Comparison of ENCODE assay signal across 1 cellular context in the genomic region with DNA sequence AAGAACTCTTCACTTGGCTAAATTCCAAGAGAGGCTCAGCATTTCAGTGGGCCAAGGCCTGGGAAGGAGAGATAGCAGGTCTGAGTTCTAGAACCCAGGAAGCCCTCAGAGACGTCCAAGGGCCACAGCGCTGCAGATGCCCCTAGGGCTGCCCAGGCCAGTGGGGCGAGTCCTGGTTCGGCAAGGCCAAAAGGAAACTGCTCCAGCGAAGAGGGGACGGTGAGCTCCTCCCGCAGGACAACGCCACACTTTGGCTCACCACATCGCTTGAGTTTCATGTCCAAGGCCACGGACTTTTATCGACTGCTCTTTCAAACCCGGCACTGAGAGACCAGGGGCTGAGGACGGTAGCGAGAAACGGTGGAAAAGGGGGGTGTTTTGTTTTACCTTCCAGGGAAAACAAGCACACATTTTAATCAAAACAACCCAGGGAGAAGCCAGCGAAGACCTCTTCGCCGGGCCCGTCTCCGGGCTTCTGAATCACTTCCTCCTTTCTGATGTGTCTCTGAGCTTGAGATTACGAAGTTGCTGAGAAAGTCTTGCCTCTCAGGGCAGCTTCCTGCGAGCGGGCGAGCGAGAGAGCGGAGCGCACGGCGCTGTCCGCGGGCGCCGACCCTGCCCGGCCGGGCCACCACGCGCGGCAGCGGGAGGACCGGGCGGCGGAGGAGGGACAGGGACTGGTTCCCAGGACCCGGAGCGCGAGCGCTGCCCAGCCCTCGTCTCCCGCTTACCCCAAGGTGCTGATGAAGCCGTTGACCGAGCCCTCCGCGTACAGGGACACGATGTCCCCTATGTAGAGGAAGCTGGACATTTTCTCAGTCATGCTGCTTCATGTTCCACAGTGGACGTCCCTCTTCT.
TF ChIP-seq lines count a peak whose summit lies in the region.

No MANE protein-coding gene starts in this region.

TF ChIP-seq in K562, 482 proteins besides CTCF, POLR2A, EP300 and RAD21 (continued from another document and continues in another):
- TF ChIP-seq, protein P1, sequence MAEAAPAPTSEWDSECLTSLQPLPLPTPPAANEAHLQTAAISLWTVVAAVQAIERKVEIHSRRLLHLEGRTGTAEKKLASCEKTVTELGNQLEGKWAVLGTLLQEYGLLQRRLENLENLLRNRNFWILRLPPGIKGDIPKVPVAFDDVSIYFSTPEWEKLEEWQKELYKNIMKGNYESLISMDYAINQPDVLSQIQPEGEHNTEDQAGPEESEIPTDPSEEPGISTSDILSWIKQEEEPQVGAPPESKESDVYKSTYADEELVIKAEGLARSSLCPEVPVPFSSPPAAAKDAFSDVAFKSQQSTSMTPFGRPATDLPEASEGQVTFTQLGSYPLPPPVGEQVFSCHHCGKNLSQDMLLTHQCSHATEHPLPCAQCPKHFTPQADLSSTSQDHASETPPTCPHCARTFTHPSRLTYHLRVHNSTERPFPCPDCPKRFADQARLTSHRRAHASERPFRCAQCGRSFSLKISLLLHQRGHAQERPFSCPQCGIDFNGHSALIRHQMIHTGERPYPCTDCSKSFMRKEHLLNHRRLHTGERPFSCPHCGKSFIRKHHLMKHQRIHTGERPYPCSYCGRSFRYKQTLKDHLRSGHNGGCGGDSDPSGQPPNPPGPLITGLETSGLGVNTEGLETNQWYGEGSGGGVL (CRISPR knock-in tag; IDR thresholded peaks at IDR 0.05) = no peak
- TF ChIP-seq, protein P2, sequence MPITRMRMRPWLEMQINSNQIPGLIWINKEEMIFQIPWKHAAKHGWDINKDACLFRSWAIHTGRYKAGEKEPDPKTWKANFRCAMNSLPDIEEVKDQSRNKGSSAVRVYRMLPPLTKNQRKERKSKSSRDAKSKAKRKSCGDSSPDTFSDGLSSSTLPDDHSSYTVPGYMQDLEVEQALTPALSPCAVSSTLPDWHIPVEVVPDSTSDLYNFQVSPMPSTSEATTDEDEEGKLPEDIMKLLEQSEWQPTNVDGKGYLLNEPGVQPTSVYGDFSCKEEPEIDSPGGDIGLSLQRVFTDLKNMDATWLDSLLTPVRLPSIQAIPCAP (CRISPR knock-in tag; IDR thresholded peaks at IDR 0.05; ENCODE audit: borderline replicate concordance) = no peak
- TF ChIP-seq ZNF347 (CRISPR knock-in tag; IDR thresholded peaks at IDR 0.05; ENCODE audit: low read depth) (no peak), POLR2H (tag; IDR thresholded peaks at IDR 0.05; ENCODE audit: low read depth) (no peak), SREBF1 (IDR thresholded peaks at IDR 0.05; ENCODE audit: borderline replicate concordance, low read depth, low read length) (no peak), SIN3B (IDR thresholded peaks at IDR 0.05; ENCODE audit: low read depth) (no peak), ZNF77 (CRISPR knock-in tag; IDR thresholded peaks at IDR 0.05) (no peak), SUPT5H (IDR thresholded peaks at IDR 0.05) (no peak), TAL1 (IDR thresholded peaks at IDR 0.05) (peak; percentile 26; the same call in 1 of the 2 replicates), TRIM24 (IDR thresholded peaks at IDR 0.05) (no peak), GABPB2 (CRISPR knock-in tag; conservative IDR thresholded peaks at IDR 0.05) (no peak), E2F3 (CRISPR knock-in tag; IDR thresholded peaks at IDR 0.05) (no peak), ZNF507 (tag; conservative IDR thresholded peaks at IDR 0.05) (no peak), ZNF124 (CRISPR knock-in tag; IDR thresholded peaks at IDR 0.05) (no peak), CREBBP (IDR thresholded peaks at IDR 0.05; ENCODE audit: low read depth, low read length) (no peak), TCFL5 (CRISPR knock-in tag; conservative IDR thresholded peaks at IDR 0.05) (no peak), ZNF24 (IDR thresholded peaks at IDR 0.05) (no peak), ZNF12 (CRISPR knock-in tag; IDR thresholded peaks at IDR 0.05) (no peak), HEY1 (CRISPR knock-in tag; IDR thresholded peaks at IDR 0.05; ENCODE audit: borderline replicate concordance) (no peak), ZNF431 (CRISPR knock-in tag; IDR thresholded peaks at IDR 0.05) (no peak), SLC30A9 (CRISPR knock-in tag; IDR thresholded peaks at IDR 0.05) (no peak), NUFIP1 (IDR thresholded peaks at IDR 0.05; ENCODE audit: partially characterized antibody) (no peak), SP2 (IDR thresholded peaks at IDR 0.05; ENCODE audit: extremely low read depth, low read depth, low read length, poor library complexity, severe bottlenecking) (no peak), TCF7 (IDR thresholded peaks at IDR 0.05; ENCODE audit: borderline replicate concordance) (no peak), MCM2 (IDR thresholded peaks at IDR 0.05; ENCODE audit: low read depth) (no peak), GTF2E2 (tag; IDR thresholded peaks at IDR 0.05) (peak; percentile 86; the same call in 1 of the 2 replicates), BDP1 (IDR thresholded peaks at IDR 0.05; ENCODE audit: insufficient read depth, insufficient read length) (no peak), HDGF (IDR thresholded peaks at IDR 0.05) (no peak), BCOR (IDR thresholded peaks at IDR 0.05) (0 out of 2 replicates have a peak, but pooled peaks have one; percentile 53), NCOA6 (IDR thresholded peaks at IDR 0.05) (no peak), WHSC1 (IDR thresholded peaks at IDR 0.05; ENCODE audit: low read length) (no peak), LEF1 (IDR thresholded peaks at IDR 0.05) (no peak), BRF1 (IDR thresholded peaks at IDR 0.05; ENCODE audit: borderline replicate concordance, extremely low read depth, insufficient read length) (no peak)
- TF ChIP-seq, protein P3, sequence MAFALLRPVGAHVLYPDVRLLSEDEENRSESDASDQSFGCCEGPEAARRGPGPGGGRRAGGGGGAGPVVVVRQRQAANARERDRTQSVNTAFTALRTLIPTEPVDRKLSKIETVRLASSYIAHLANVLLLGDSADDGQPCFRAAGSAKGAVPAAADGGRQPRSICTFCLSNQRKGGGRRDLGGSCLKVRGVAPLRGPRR (CRISPR knock-in tag; IDR thresholded peaks at IDR 0.05) = no peak
- TF ChIP-seq, protein P4, sequence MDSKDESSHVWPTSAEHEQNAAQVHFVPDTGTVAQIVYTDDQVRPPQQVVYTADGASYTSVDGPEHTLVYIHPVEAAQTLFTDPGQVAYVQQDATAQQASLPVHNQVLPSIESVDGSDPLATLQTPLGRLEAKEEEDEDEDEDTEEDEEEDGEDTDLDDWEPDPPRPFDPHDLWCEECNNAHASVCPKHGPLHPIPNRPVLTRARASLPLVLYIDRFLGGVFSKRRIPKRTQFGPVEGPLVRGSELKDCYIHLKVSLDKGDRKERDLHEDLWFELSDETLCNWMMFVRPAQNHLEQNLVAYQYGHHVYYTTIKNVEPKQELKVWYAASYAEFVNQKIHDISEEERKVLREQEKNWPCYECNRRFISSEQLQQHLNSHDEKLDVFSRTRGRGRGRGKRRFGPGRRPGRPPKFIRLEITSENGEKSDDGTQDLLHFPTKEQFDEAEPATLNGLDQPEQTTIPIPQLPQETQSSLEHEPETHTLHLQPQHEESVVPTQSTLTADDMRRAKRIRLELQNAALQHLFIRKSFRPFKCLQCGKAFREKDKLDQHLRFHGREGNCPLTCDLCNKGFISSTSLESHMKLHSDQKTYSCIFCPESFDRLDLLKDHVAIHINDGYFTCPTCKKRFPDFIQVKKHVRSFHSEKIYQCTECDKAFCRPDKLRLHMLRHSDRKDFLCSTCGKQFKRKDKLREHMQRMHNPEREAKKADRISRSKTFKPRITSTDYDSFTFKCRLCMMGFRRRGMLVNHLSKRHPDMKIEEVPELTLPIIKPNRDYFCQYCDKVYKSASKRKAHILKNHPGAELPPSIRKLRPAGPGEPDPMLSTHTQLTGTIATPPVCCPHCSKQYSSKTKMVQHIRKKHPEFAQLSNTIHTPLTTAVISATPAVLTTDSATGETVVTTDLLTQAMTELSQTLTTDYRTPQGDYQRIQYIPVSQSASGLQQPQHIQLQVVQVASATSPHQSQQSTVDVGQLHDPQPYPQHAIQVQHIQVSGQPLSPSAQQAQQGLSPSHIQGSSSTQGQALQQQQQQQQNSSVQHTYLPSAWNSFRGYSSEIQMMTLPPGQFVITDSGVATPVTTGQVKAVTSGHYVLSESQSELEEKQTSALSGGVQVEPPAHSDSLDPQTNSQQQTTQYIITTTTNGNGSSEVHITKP (IDR thresholded peaks at IDR 0.05; ENCODE audit: partially characterized antibody) = no peak
- TF ChIP-seq, protein P5, sequence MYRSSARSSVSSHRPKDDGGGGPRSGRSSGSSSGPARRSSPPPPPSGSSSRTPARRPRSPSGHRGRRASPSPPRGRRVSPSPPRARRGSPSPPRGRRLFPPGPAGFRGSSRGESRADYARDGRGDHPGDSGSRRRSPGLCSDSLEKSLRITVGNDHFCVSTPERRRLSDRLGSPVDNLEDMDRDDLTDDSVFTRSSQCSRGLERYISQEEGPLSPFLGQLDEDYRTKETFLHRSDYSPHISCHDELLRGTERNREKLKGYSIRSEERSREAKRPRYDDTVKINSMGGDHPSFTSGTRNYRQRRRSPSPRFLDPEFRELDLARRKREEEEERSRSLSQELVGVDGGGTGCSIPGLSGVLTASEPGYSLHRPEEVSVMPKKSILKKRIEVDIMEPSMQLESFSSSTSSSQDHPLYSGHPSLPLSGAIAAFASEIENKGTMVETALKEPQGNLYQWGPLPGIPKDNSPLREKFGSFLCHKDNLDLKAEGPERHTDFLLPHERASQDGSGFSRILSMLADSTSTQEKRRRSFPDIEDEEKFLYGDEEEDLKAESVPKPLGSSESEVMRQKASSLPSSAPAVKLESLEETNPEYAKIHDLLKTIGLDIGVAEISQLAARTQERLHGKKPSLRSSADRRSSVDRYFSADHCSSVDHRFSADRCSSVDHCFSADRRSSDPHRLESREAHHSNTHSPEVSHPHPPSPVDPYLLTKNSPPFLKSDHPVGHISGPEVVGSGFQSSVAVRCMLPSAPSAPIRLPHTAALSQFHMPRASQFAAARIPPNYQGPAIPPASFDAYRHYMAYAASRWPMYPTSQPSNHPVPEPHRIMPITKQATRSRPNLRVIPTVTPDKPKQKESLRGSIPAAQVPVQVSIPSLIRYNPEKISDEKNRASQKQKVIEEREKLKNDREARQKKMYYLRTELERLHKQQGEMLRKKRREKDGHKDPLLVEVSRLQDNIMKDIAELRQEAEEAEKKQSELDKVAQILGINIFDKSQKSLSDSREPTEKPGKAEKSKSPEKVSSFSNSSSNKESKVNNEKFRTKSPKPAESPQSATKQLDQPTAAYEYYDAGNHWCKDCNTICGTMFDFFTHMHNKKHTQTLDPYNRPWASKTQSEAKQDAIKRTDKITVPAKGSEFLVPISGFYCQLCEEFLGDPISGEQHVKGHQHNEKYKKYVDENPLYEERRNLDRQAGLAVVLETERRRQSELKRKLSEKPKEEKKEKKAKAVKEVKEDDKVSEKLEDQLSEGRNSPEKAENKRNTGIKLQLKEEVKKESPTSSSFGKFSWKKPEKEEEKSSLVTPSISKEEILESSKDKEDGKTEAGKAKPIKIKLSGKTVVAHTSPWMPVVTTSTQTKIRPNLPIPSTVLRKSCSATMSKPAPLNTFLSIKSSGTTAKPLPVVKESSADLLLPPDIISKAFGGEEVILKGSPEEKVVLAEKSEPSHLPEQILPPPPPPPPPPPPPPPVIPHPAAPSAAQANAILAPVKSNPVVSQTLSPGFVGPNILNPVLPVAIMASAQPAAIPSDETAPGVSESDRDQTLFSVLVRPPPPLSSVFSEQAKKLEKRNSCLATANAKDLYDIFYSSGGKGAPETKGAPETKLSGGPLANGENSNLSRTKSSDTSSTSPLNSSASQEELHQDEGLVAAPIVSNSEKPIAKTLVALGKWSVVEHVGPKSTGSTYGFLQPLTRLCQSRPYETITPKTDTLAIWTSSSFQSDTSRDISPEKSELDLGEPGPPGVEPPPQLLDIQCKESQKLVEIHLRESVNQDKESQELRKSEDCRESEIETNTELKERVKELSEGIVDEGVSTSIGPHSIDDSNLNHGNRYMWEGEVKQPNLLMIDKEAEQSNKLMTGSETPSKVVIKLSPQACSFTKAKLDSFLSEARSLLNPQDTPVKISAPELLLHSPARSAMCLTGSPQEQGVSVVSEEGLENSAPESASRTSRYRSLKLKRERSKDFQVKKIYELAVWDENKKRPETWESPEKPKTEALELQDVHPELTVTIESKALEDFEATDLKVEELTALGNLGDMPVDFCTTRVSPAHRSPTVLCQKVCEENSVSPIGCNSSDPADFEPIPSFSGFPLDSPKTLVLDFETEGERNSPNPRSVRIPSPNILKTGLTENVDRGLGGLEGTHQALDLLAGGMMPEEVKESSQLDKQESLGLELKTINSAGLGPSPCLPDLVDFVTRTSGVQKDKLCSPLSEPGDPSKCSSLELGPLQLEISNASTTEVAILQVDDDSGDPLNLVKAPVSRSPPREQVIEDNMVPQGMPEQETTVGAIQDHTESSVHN (IDR thresholded peaks at IDR 0.05; ENCODE audit: borderline replicate concordance in 1 of 2, low read depth in 1 of 2) = no peak
- TF ChIP-seq, protein P6, sequence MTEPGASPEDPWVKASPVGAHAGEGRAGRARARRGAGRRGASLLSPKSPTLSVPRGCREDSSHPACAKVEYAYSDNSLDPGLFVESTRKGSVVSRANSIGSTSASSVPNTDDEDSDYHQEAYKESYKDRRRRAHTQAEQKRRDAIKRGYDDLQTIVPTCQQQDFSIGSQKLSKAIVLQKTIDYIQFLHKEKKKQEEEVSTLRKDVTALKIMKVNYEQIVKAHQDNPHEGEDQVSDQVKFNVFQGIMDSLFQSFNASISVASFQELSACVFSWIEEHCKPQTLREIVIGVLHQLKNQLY (CRISPR knock-in tag; conservative IDR thresholded peaks at IDR 0.05) = no peak
- TF ChIP-seq, protein P7, sequence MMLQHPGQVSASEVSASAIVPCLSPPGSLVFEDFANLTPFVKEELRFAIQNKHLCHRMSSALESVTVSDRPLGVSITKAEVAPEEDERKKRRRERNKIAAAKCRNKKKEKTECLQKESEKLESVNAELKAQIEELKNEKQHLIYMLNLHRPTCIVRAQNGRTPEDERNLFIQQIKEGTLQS (IDR thresholded peaks at IDR 0.05) = no peak
- TF ChIP-seq, protein P7 (CRISPR knock-in tag; conservative IDR thresholded peaks at IDR 0.05) = no peak
- TF ChIP-seq, protein P8, sequence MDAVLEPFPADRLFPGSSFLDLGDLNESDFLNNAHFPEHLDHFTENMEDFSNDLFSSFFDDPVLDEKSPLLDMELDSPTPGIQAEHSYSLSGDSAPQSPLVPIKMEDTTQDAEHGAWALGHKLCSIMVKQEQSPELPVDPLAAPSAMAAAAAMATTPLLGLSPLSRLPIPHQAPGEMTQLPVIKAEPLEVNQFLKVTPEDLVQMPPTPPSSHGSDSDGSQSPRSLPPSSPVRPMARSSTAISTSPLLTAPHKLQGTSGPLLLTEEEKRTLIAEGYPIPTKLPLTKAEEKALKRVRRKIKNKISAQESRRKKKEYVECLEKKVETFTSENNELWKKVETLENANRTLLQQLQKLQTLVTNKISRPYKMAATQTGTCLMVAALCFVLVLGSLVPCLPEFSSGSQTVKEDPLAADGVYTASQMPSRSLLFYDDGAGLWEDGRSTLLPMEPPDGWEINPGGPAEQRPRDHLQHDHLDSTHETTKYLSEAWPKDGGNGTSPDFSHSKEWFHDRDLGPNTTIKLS (IDR thresholded peaks at IDR 0.05; ENCODE audit: borderline replicate concordance, low read depth) = no peak
